Comparison of ENCODE assay signal across 11 cellular contexts in genomic region chr6:132465530-132466485, GRCh38. TPM values are rescaled to one million over a fixed set of nuclear protein-coding genes. Genes with fewer than 3 reads are reported as not detected.
DNase-seq lines count a peak whose midpoint lies in the region; ATAC-seq and TF ChIP-seq lines count a peak whose summit lies in the region.
"Had no signal": no experiment of that assay in that cellular context is flagged by ENCODE, and none has a peak within 500 bp of the region (broad histone marks: within the 10 kb centered on the region; RNA-seq: fewer than 3 reads in every experiment).

No MANE protein-coding gene starts in this region.

- H3K27me3 Mint-ChIP-seq in activated naive CD8-positive, alpha-beta T cell treated with anti-CD3 and anti-CD28 coated beads, Interleukin-2, amount 50 U/mL, for 24 hours = no peaks in the 10 kb centered on the region
- no peaks in the 10 kb centered on the region for H3K27me3 Mint-ChIP-seq in activated naive CD8-positive, alpha-beta T cell treated with anti-CD3 and anti-CD28 coated beads for 36 hours
- no peaks in the 10 kb centered on the region for H3K27me3 Mint-ChIP-seq in stimulated activated naive B cell treated with anti-CD40 and anti-IgM and Interleukin-4, amounts not matched to agents 10 μg/mL and 1 μg/mL and 100 μg/mL, for 72 hours

- no peaks in the 10 kb centered on the region for H3K9me3 Mint-ChIP-seq in activated naive CD8-positive, alpha-beta T cell treated with anti-CD3 and anti-CD28 coated beads, Interleukin-2, amount 50 U/mL, for 24 hours
- H3K9me3 Mint-ChIP-seq in activated naive CD8-positive, alpha-beta T cell treated with anti-CD3 and anti-CD28 coated beads for 36 hours = no peaks in the 10 kb centered on the region
- no peaks in the 10 kb centered on the region for H3K9me3 Mint-ChIP-seq in stimulated activated naive B cell treated with anti-CD40 and anti-IgM and Interleukin-4, amounts not matched to agents 10 μg/mL and 1 μg/mL and 100 μg/mL, for 72 hours
- H3K9me3 Mint-ChIP-seq: WTC11 had no signal

- peaks cover 34% of the 10 kb centered on the region for H3K36me3 Mint-ChIP-seq in activated naive CD8-positive, alpha-beta T cell treated with anti-CD3 and anti-CD28 coated beads, Interleukin-2, amount 50 U/mL, for 24 hours (ENCODE audit: low read depth)
- H3K36me3 Mint-ChIP-seq in activated naive CD8-positive, alpha-beta T cell treated with anti-CD3 and anti-CD28 coated beads for 36 hours = peaks cover 16% of the 10 kb centered on the region
- peaks cover 23 to 28% of the 10 kb centered on the region in 2 donors for H3K36me3 Mint-ChIP-seq in stimulated activated naive B cell treated with anti-CD40 and anti-IgM and Interleukin-4, amounts not matched to agents 10 μg/mL and 1 μg/mL and 100 μg/mL, for 72 hours

- no peak overlapping the region for H3K27ac ChIP-seq in upper lobe of right lung
- H3K27ac ChIP-seq: skin epidermis had no signal

- no peak for TF ChIP-seq CTCF in upper lobe of right lung (IDR thresholded peaks at IDR 0.05)

- peaks cover 92% of the 10 kb centered on the region for H3K36me3 ChIP-seq in upper lobe of right lung

- H3K4me3 ChIP-seq in upper lobe of right lung = no peak overlapping the region
- H3K4me3 ChIP-seq: skin epidermis had no signal

- no peaks in the 10 kb centered on the region for H3K27me3 ChIP-seq in upper lobe of right lung

- ATAC-seq in activated naive CD8-positive, alpha-beta T cell treated with anti-CD3 and anti-CD28 coated beads, Interleukin-2, amount 50 U/mL, for 24 hours = peak; percentile 71
- peak; percentile 76 for ATAC-seq in HG02642 (IDR thresholded peaks at IDR 0.05; ENCODE audit: poor library complexity, unreplicated experiment)
- ATAC-seq in HG03571 (IDR thresholded peaks at IDR 0.05; ENCODE audit: unreplicated experiment) = peak; percentile 60
- peak; percentile 97 for ATAC-seq in stimulated activated naive B cell treated with anti-CD40 and anti-IgM and Interleukin-4, amounts not matched to agents 10 μg/mL and 1 μg/mL and 100 μg/mL, for 72 hours (replicated peaks)
- no peak for ATAC-seq in upper lobe of right lung
- ATAC-seq: WTC11 had no signal

- intact Hi-C loops in upper lobe of right lung (cut with DNase I) = no loop called here

- H3K27ac Mint-ChIP-seq in activated naive CD8-positive, alpha-beta T cell treated with anti-CD3 and anti-CD28 coated beads, Interleukin-2, amount 50 U/mL, for 24 hours = no peak overlapping the region
- no peak overlapping the region for H3K27ac Mint-ChIP-seq in activated naive CD8-positive, alpha-beta T cell treated with anti-CD3 and anti-CD28 coated beads for 36 hours
- H3K27ac Mint-ChIP-seq in stimulated activated naive B cell treated with anti-CD40 and anti-IgM and Interleukin-4, amounts not matched to agents 10 μg/mL and 1 μg/mL and 100 μg/mL, for 72 hours = no peak overlapping the region
- H3K27ac Mint-ChIP-seq: WTC11 had no signal

- H3K4me1 Mint-ChIP-seq in activated naive CD8-positive, alpha-beta T cell treated with anti-CD3 and anti-CD28 coated beads, Interleukin-2, amount 50 U/mL, for 24 hours = peaks cover 3% of the 10 kb centered on the region
- H3K4me1 Mint-ChIP-seq in activated naive CD8-positive, alpha-beta T cell treated with anti-CD3 and anti-CD28 coated beads for 36 hours = no peaks in the 10 kb centered on the region
- H3K4me1 Mint-ChIP-seq in stimulated activated naive B cell treated with anti-CD40 and anti-IgM and Interleukin-4, amounts not matched to agents 10 μg/mL and 1 μg/mL and 100 μg/mL, for 72 hours = peaks cover 6 to 9% of the 10 kb centered on the region in 2 donors
- H3K4me1 Mint-ChIP-seq: WTC11 had no signal

- no peaks in the 10 kb centered on the region for H3K9me3 ChIP-seq in upper lobe of right lung

- DNase-seq in activated naive CD8-positive, alpha-beta T cell treated with anti-CD3 and anti-CD28 coated beads, Interleukin-2, amount 50 U/mL, for 24 hours = no peak
- no peak for DNase-seq in activated naive CD8-positive, alpha-beta T cell treated with anti-CD3 and anti-CD28 coated beads for 36 hours
- no peak for DNase-seq in stimulated activated naive B cell treated with anti-CD40 and anti-IgM and Interleukin-4, amounts not matched to agents 10 μg/mL and 1 μg/mL and 100 μg/mL, for 72 hours
- DNase-seq in SIG-M5 treated with dmso at 0.1 percent for 504 hours (lab: John Stamatoyannopoulos, UW; ENCODE audit: unreplicated experiment) = no peak
- no peak for DNase-seq in upper lobe of right lung
- no peak for DNase-seq in islet precursor cell
- DNase-seq: activated effector memory CD4-positive, alpha-beta T cell treated with anti-CD3 and anti-CD28 coated beads, Interleukin-2, amount 50 U/mL, for 16 hours had no signal

- H3K4me3 Mint-ChIP-seq in activated naive CD8-positive, alpha-beta T cell treated with anti-CD3 and anti-CD28 coated beads, Interleukin-2, amount 50 U/mL, for 24 hours = no peak overlapping the region
- no peak overlapping the region for H3K4me3 Mint-ChIP-seq in activated naive CD8-positive, alpha-beta T cell treated with anti-CD3 and anti-CD28 coated beads for 36 hours
- no peak overlapping the region for H3K4me3 Mint-ChIP-seq in stimulated activated naive B cell treated with anti-CD40 and anti-IgM and Interleukin-4, amounts not matched to agents 10 μg/mL and 1 μg/mL and 100 μg/mL, for 72 hours
- H3K4me3 Mint-ChIP-seq: WTC11 had no signal

- H3K4me1 ChIP-seq in upper lobe of right lung = no peaks in the 10 kb centered on the region

RNA-seq across cellular contexts. Expression of gene STX7, which starts 47.1 kb away (rescaled TPM):
- total RNA-seq in activated naive CD8-positive, alpha-beta T cell treated with anti-CD3 and anti-CD28 coated beads for 36 hours = 10 to 100 TPM; 14.8 to 16.3 TPM
- 89.1 TPM for total RNA-seq in upper lobe of right lung
